20 cellular contexts compared by ENCODE assay signal in genomic region chr7:101096331-101096956, GRCh38. TPM values are rescaled to one million over a fixed set of nuclear protein-coding genes. Genes with fewer than 3 reads are reported as not detected.
DNase-seq lines count a peak whose midpoint lies in the region; ATAC-seq, FAIRE-seq and TF ChIP-seq lines count a peak whose summit lies in the region.
"Had no signal": no experiment of that assay in that cellular context is flagged by ENCODE, and none has a peak within 500 bp of the region (broad histone marks: within the 10 kb centered on the region; RNA-seq: fewer than 3 reads in every experiment).

No MANE protein-coding gene starts in this region.

- FAIRE-seq in A549 (lab: Jason Lieb, UNC) (no peak), HTR-8/SVneo (lab: Jason Lieb, UNC) (no peak)
- FAIRE-seq: A204.1 had no signal

- no peak for TF ChIP-seq EP300 in A549 (IDR thresholded peaks at IDR 0.05)

- H3K4me3 ChIP-seq in A549: no peak overlapping the region
- H3K4me3 ChIP-seq in adipocyte (ENCODE audit: low read length): no peak overlapping the region

- no peak overlapping the region for H3K4me3 Mint-ChIP-seq in HFFc6
- H3K4me3 Mint-ChIP-seq: H9 had no signal

- H3K9ac ChIP-seq in adipocyte (ENCODE audit: low read length): peak overlapping the region; percentile 86

- POLR2A ChIA-PET in A549 (lab: Yijun Ruan, JAX) (interaction anchor here (0.6 to 1.7 kb wide), 2 partner anchors 30 to 1997 kb away, joined by 3 to 12 read pairs; partner anchors contain the start of gene SERPINE1), GM10248 (lab: Yijun Ruan, JAX) (no interaction called here)

- H3K27ac ChIP-seq in A549: peak overlapping the region; percentile 55 to 94; a peak in 4 of 6 replicates

- TF ChIP-seq RAD21 in A549 (conservative IDR thresholded peaks at IDR 0.05 in 1 of 2, IDR thresholded peaks at IDR 0.05 in 1 of 2): no peak

- H3K27me3 Mint-ChIP-seq in HFFc6 (ENCODE audit: insufficient read depth): peaks cover 2% of the 10 kb centered on the region

- H3K27me3 ChIP-seq in adipocyte (replicated peaks; ENCODE audit: control insufficient read depth, insufficient read depth, low read length): no peaks in the 10 kb centered on the region
- H3K27me3 ChIP-seq: BE2C had no signal

- H3K9me3 ChIP-seq in A549 (no peaks in the 10 kb centered on the region), adipocyte (ENCODE audit: control insufficient read depth, low read length) (no peaks in the 10 kb centered on the region)
- H3K9me3 ChIP-seq: BE2C had no signal

- CTCF ChIA-PET in A549 (lab: Yijun Ruan, JAX) (interaction anchor here (1.3 to 20.0 kb wide), 8 partner anchors 9 to 186 kb away, joined by 3 to 600 read pairs (median 10); partner anchors contain the start of genes SERPINE1 and TRIM56), GM10248 (lab: Yijun Ruan, JAX) (interaction anchor here (1.1 to 2.2 kb wide), 5 partner anchors 16 to 46 kb away, joined by 4 to 10 read pairs (median 4); no protein-coding TSS in a partner anchor)

- H3K36me3 ChIP-seq in adipocyte (ENCODE audit: control insufficient read depth, insufficient read depth, low read length, severe bottlenecking): no peaks in the 10 kb centered on the region
- H3K36me3 ChIP-seq: BE2C had no signal

- H3K4me2 ChIP-seq in A549: no peak overlapping the region

- no peak for TF ChIP-seq CTCF in A549 (IDR thresholded peaks at IDR 0.05)
- TF ChIP-seq CTCF in HFFc6 (IDR thresholded peaks at IDR 0.05): no peak
- no peak for TF ChIP-seq CTCF in GM10248 (IDR thresholded peaks at IDR 0.05; ENCODE audit: control extremely low read depth, extremely low read depth, low read depth, missing control alignments)

- H3K4me1 Mint-ChIP-seq in HFFc6 (ENCODE audit: low read depth): peaks cover 77% of the 10 kb centered on the region

- ATAC-seq in A549 (no peak), GM21515 (IDR thresholded peaks at IDR 0.05; ENCODE audit: unreplicated experiment) (no peak)

- H3K9me3 Mint-ChIP-seq in HFFc6: no peaks in the 10 kb centered on the region

- 74% methylated on average over 6 of the region's 6 CpGs for WGBS in A549 (ENCODE audit: missing lambda C conversion rate)

- no peak for TF ChIP-seq POLR2A in A549 (IDR thresholded peaks at IDR 0.05; ENCODE audit: low read length)
- TF ChIP-seq POLR2A in erythroblast (IDR thresholded peaks at IDR 0.05; ENCODE audit: low read length): no peak

- peaks cover 9% of the 10 kb centered on the region; the same call in 1 of the 2 replicates for H3K36me3 Mint-ChIP-seq in HFFc6 (ENCODE audit: low read depth)

- DNase-seq in A549 (ENCODE audit: low read depth in 1 of 2, low spot score in 1 of 2) (no peak), HFFc6 (no peak), adipocyte (ENCODE audit: low read depth) (no peak), erythroblast (lab: John Stamatoyannopoulos, UW) (peak; percentile 34 to 37), HTR-8/SVneo (ENCODE audit: insufficient read length, low spot score) (no peak), GM10248 (ENCODE audit: extremely low spot score) (no peak)
- DNase-seq: BE2C, EL, GF-D8, H9, NCI-H1105 treated with DMSO at 0.1 percent for 48 hours, NCI-H1694, NCI-H2081, NCI-H2171, NCI-H345, NCI-H524, NCI-H774, SHP77 had no signal

- H3K27ac Mint-ChIP-seq in HFFc6: peak overlapping the region; percentile 15; the same call in 1 of the 2 replicates

- peaks cover 51% of the 10 kb centered on the region for H3K4me1 ChIP-seq in A549
- peaks cover 51% of the 10 kb centered on the region for H3K4me1 ChIP-seq in adipocyte (ENCODE audit: control insufficient read depth, insufficient read depth, low read length)

TF ChIP-seq in A549, 52 proteins besides CTCF, POLR2A, EP300 and RAD21:
- TF ChIP-seq BHLHE40 (IDR thresholded peaks at IDR 0.05; ENCODE audit: low read depth, low read length) (no peak), NR3C1 (IDR thresholded peaks at IDR 0.05) (no peak), EHF (CRISPR knock-in tag; IDR thresholded peaks at IDR 0.05) (no peak), FOSB (CRISPR knock-in tag; IDR thresholded peaks at IDR 0.05) (no peak), ZFP36 (IDR thresholded peaks at IDR 0.05; ENCODE audit: borderline replicate concordance, partially characterized antibody) (peak; percentile 69), KDM1A (IDR thresholded peaks at IDR 0.05; ENCODE audit: low read depth) (peak; percentile 58; the same call in 1 of the 2 replicates)
TF ChIP-seq in A549: peak in this region for 2.

RNA-seq across cellular contexts. Expression of gene TRIM56, which starts 11.2 kb away (rescaled TPM):
- 3.9 and 5.2 TPM in 2 replicates for polyA plus RNA-seq in A549 (2011; rRNA removed)
- polyA plus RNA-seq in A549 (2012; cell fraction: cytosol; rRNA removed): 3.2 and 4.2 TPM in 2 replicates
- 8.2 and 9.8 TPM in 2 replicates for polyA plus RNA-seq in A549 (2012; cell fraction: nucleus; rRNA removed)
- polyA plus RNA-seq in A549 (2017; fragmentation: RNase III; extraction: RNeasy Plus Mini Kit Qiagen cat#74134 plus additional on column Dnase treatment): 15.6 to 17.8 TPM (median 16.5 TPM) in 3 replicates
- 8.1 and 14.2 TPM in 2 replicates for polyA minus RNA-seq in A549 (2011; rRNA and poly(A)+ RNA removed)
- 10 to 100 TPM; 17.8 to 20.6 (median 19.4) TPM for total RNA-seq in HFFc6 (2021; fragmentation: NEBNext Ultra II Directional; extraction: Animal tissue kit (Norgen Biotek cat#: 25700))

RNA-seq across cellular contexts. Expression of gene SERPINE1, which starts 30.5 kb away (rescaled TPM):
- polyA plus RNA-seq in A549 (2011; rRNA removed) (300 and 355 TPM in 2 replicates), A549 (2017; fragmentation: RNase III; extraction: RNeasy Plus Mini Kit Qiagen cat#74134 plus additional on column Dnase treatment) (286 to 399 TPM (median 346 TPM) in 3 replicates)
- 315 and 419 TPM in 2 replicates for polyA plus RNA-seq in A549 (2012; cell fraction: cytosol; rRNA removed)
- polyA plus RNA-seq in A549 (2012; cell fraction: nucleus; rRNA removed): 684 and 700 TPM in 2 replicates
- 377 and 382 TPM in 2 replicates for polyA minus RNA-seq in A549 (2011; rRNA and poly(A)+ RNA removed)
- total RNA-seq in HFFc6 (2021; fragmentation: NEBNext Ultra II Directional; extraction: Animal tissue kit (Norgen Biotek cat#: 25700)): 1,000 to 10,000 TPM in 4 of 6 experiments, 100 to 1,000 TPM in 2; 906 to 2,092 (median 1,052) TPM

RNA-seq across cellular contexts. Expression of gene AP1S1, which starts 57.8 kb away (rescaled TPM):
- polyA plus RNA-seq in A549 (2011; rRNA removed) (107 and 128 TPM in 2 replicates), A549 (2017; fragmentation: RNase III; extraction: RNeasy Plus Mini Kit Qiagen cat#74134 plus additional on column Dnase treatment) (181 to 187 TPM (median 182 TPM) in 3 replicates)
- polyA plus RNA-seq in A549 (2012; cell fraction: cytosol; rRNA removed): 163 and 166 TPM in 2 replicates
- polyA plus RNA-seq in A549 (2012; cell fraction: nucleus; rRNA removed): 79.8 and 104 TPM in 2 replicates
- polyA minus RNA-seq in A549 (2011; rRNA and poly(A)+ RNA removed): 48.5 and 54.1 TPM in 2 replicates
- 100 to 1,000 TPM; 154 to 176 (median 166) TPM for total RNA-seq in HFFc6 (2021; fragmentation: NEBNext Ultra II Directional; extraction: Animal tissue kit (Norgen Biotek cat#: 25700))

Comparison
In these comparisons a context has a peak if more than half of its experiments do, and no peak if none do; other contexts are left out.
1. DNase-seq: peak in erythroblast (2 of 2); none in A549 (0 of 2), HFFc6 (single experiment), adipocyte (single experiment), HTR-8/SVneo (single experiment) and GM10248 (single experiment).